ENCODE assay signal across 10 cellular contexts in genomic region chrX:9064694-9065093, GRCh38. TPM values are rescaled to one million over a fixed set of nuclear protein-coding genes. Genes with fewer than 3 reads are reported as not detected.
"Had no signal": no experiment of that assay in that cellular context is flagged by ENCODE, and none has a peak within 500 bp of the region (broad histone marks: within the 10 kb centered on the region; RNA-seq: fewer than 3 reads in every experiment).

No MANE protein-coding gene starts in this region.

- H3K4me3 ChIP-seq: GM23248, HAP-1 had no signal

- H3K9me3 Mint-ChIP-seq: HFFc6 had no signal

- DNase-seq: GM23248, GOT3, H7, HFFc6 had no signal

- H3K4me1 ChIP-seq: HAP-1 had no signal

- ATAC-seq: HCT116, HepG2 had no signal

- H3K9me3 ChIP-seq: HAP-1 had no signal

- H3K27ac ChIP-seq: GM23248, HL-60 had no signal

- H3K9ac ChIP-seq: GM23248 had no signal

- H3K27ac Mint-ChIP-seq: HFFc6, IgD-negative memory B cell had no signal

- H3K4me1 Mint-ChIP-seq: IgD-negative memory B cell had no signal

- H2AFZ ChIP-seq: GM23248 had no signal

- H3K36me3 Mint-ChIP-seq: IgD-negative memory B cell had no signal

- H3K4me3 Mint-ChIP-seq: HFFc6, IgD-negative memory B cell had no signal

- H3K36me3 ChIP-seq: HAP-1 had no signal

- FAIRE-seq: HepG2 had no signal

RNA-seq across cellular contexts. Expression of gene FAM9B, which starts 30.8 kb away (rescaled TPM):
- total RNA-seq: GM23248, H4, HepG2, HFFc6 had no signal
